3 cellular contexts compared by ENCODE assay signal in genomic region chrX:148133099-148133725, GRCh38.
TF ChIP-seq lines count a peak whose summit lies in the region.

No MANE protein-coding gene starts in this region.

TF ChIP-seq in liver, 16 proteins besides CTCF, POLR2A, EP300 and RAD21 (continued from another document):
- TF ChIP-seq REST (IDR thresholded peaks at IDR 0.05) (no peak), ATF3 (IDR thresholded peaks at IDR 0.05) (no peak), HNF4A (conservative IDR thresholded peaks at IDR 0.05) (no peak), TAF1 (conservative IDR thresholded peaks at IDR 0.05) (no peak)

TF ChIP-seq in HepG2, 621 proteins besides CTCF, POLR2A, EP300 and RAD21 (continued from another document and continues in another):
- TF ChIP-seq ZGPAT (CRISPR knock-in tag; IDR thresholded peaks at IDR 0.05): no peak
- no peak for TF ChIP-seq FOXM1 (CRISPR knock-in tag; IDR thresholded peaks at IDR 0.05)
- TF ChIP-seq ZNF143 (CRISPR knock-in tag; IDR thresholded peaks at IDR 0.05): no peak
- no peak for TF ChIP-seq FOXP4 (CRISPR knock-in tag; IDR thresholded peaks at IDR 0.05)
- TF ChIP-seq PAF1 (CRISPR knock-in tag; IDR thresholded peaks at IDR 0.05): no peak
- TF ChIP-seq ZBTB2 (CRISPR knock-in tag; IDR thresholded peaks at IDR 0.05; ENCODE audit: low read depth): no peak
- TF ChIP-seq MLXIP (CRISPR knock-in tag; IDR thresholded peaks at IDR 0.05; ENCODE audit: borderline replicate concordance): no peak
- TF ChIP-seq CBX2 (IDR thresholded peaks at IDR 0.05; ENCODE audit: low read depth, low read length): no peak
- TF ChIP-seq CBX2 (CRISPR knock-in tag; IDR thresholded peaks at IDR 0.05; ENCODE audit: low read depth): no peak
- TF ChIP-seq GRHL1 (CRISPR knock-in tag; conservative IDR thresholded peaks at IDR 0.05): no peak

TF ChIP-seq in endothelial cell of umbilical vein, 7 proteins besides CTCF, POLR2A, EP300 and RAD21 (continued from another document):
- TF ChIP-seq POLR2AphosphoS5 (IDR thresholded peaks at IDR 0.05; ENCODE audit: insufficient read depth, low read depth, low read length): no peak
- TF ChIP-seq FOS (IDR thresholded peaks at IDR 0.05; ENCODE audit: borderline replicate concordance, insufficient read depth, low read length): no peak
- no peak for TF ChIP-seq EZH2 (IDR thresholded peaks at IDR 0.05; ENCODE audit: borderline replicate concordance, low read depth, low read length, severe bottlenecking)
- TF ChIP-seq MYC (IDR thresholded peaks at IDR 0.05; ENCODE audit: low read depth, low read length): no peak
